Comparison of ENCODE assay signal across 14 cellular contexts in genomic region chr5:111043712-111044506, GRCh38. TPM values are rescaled to one million over a fixed set of nuclear protein-coding genes. Genes with fewer than 3 reads are reported as not detected.
DNase-seq lines count a peak whose midpoint lies in the region; ATAC-seq lines count a peak whose summit lies in the region.
"Had no signal": no experiment of that assay in that cellular context is flagged by ENCODE, and none has a peak within 500 bp of the region (broad histone marks: within the 10 kb centered on the region; RNA-seq: fewer than 3 reads in every experiment).

No MANE protein-coding gene starts in this region.

- H3K27me3 Mint-ChIP-seq in activated T-helper 1 cell treated with anti-CD3 and anti-CD28 coated beads, Interleukin-12 subunit alpha, Interleukin-12 subunit beta, Interleukin-2, Interleukin-4 antibody, amounts not matched to agents 30 ng/mL and 10 ng/mL and 1 ng/mL, durations not matched to agents 14 hours and 24 hours and 36 hours (ENCODE audit: insufficient read depth), result peaks cover 4% of the 10 kb centered on the region

- intact Hi-C loops in activated T-helper 1 cell treated with anti-CD3 and anti-CD28 coated beads, Interleukin-12 subunit alpha, Interleukin-12 subunit beta, Interleukin-2, Interleukin-4 antibody, amounts not matched to agents 30 ng/mL and 10 ng/mL and 1 ng/mL, durations not matched to agents 14 hours and 24 hours and 36 hours (cut with micrococcal nuclease), result no loop called here

- no peaks in the 10 kb centered on the region for H3K4me1 Mint-ChIP-seq in activated T-helper 1 cell treated with anti-CD3 and anti-CD28 coated beads, Interleukin-12 subunit alpha, Interleukin-12 subunit beta, Interleukin-2, Interleukin-4 antibody, amounts not matched to agents 30 ng/mL and 10 ng/mL and 1 ng/mL, durations not matched to agents 14 hours and 24 hours and 36 hours (ENCODE audit: low read depth)
- H3K4me1 Mint-ChIP-seq: T-helper 17 cell had no signal

- ATAC-seq in GM21825 (IDR thresholded peaks at IDR 0.05; ENCODE audit: unreplicated experiment), result no peak
- no peak for ATAC-seq in HG02798 (IDR thresholded peaks at IDR 0.05; ENCODE audit: poor library complexity, unreplicated experiment)
- ATAC-seq: right cardiac atrium, T-helper 17 cell had no signal

- H3K4me3 Mint-ChIP-seq in activated T-helper 1 cell treated with anti-CD3 and anti-CD28 coated beads, Interleukin-12 subunit alpha, Interleukin-12 subunit beta, Interleukin-2, Interleukin-4 antibody, amounts not matched to agents 30 ng/mL and 10 ng/mL and 1 ng/mL, durations not matched to agents 14 hours and 24 hours and 36 hours, result no peak overlapping the region
- H3K4me3 Mint-ChIP-seq: T-helper 17 cell had no signal

- no peaks in the 10 kb centered on the region for H3K36me3 Mint-ChIP-seq in activated T-helper 1 cell treated with anti-CD3 and anti-CD28 coated beads, Interleukin-12 subunit alpha, Interleukin-12 subunit beta, Interleukin-2, Interleukin-4 antibody, amounts not matched to agents 30 ng/mL and 10 ng/mL and 1 ng/mL, durations not matched to agents 14 hours and 24 hours and 36 hours (ENCODE audit: low read depth)

- no peak overlapping the region for H3K27ac Mint-ChIP-seq in activated T-helper 1 cell treated with anti-CD3 and anti-CD28 coated beads, Interleukin-12 subunit alpha, Interleukin-12 subunit beta, Interleukin-2, Interleukin-4 antibody, amounts not matched to agents 30 ng/mL and 10 ng/mL and 1 ng/mL, durations not matched to agents 14 hours and 24 hours and 36 hours
- H3K27ac Mint-ChIP-seq: T-helper 17 cell had no signal

- no peaks in the 10 kb centered on the region for H3K9me3 Mint-ChIP-seq in activated T-helper 1 cell treated with anti-CD3 and anti-CD28 coated beads, Interleukin-12 subunit alpha, Interleukin-12 subunit beta, Interleukin-2, Interleukin-4 antibody, amounts not matched to agents 30 ng/mL and 10 ng/mL and 1 ng/mL, durations not matched to agents 14 hours and 24 hours and 36 hours

- DNase-seq in EH (ENCODE audit: low read depth), result peak; percentile 32
- peak; percentile 53 for DNase-seq in NCI-H2107 (lab: John Stamatoyannopoulos, UW)
- peak; percentile 14 for DNase-seq in amniotic epithelial cell (ENCODE audit: low read depth)
- DNase-seq in iPS DF 4.7 (ENCODE audit: extremely low read depth, low spot score), result peak; percentile 3
- no peak for DNase-seq in activated T-helper 1 cell treated with anti-CD3 and anti-CD28 coated beads, Interleukin-12 subunit alpha, Interleukin-12 subunit beta, Interleukin-2, Interleukin-4 antibody, amounts not matched to agents 30 ng/mL and 10 ng/mL and 1 ng/mL, durations not matched to agents 14 hours and 24 hours and 36 hours (ENCODE audit: low spot score)
- DNase-seq in SIG-M5 treated with dmso at 0.1 percent for 504 hours (lab: John Stamatoyannopoulos, UW; ENCODE audit: unreplicated experiment), result no peak
- DNase-seq: activated gamma-delta T cell, C1 segment of cervical spinal cord, esophagus squamous epithelium, right cardiac atrium, T-helper 17 cell had no signal

RNA-seq across cellular contexts. Expression of gene TSLP, which starts 27.6 kb away (rescaled TPM):
- total RNA-seq in activated T-helper 1 cell treated with anti-CD3 and anti-CD28 coated beads, Interleukin-12 subunit alpha, Interleukin-12 subunit beta, Interleukin-2, Interleukin-4 antibody, amounts not matched to agents 30 ng/mL and 10 ng/mL and 1 ng/mL, durations not matched to agents 14 hours and 24 hours and 36 hours, result 0.17 and 0.47 TPM in 2 replicates
- total RNA-seq: cerebellum, T-helper 17 cell had no signal

RNA-seq across cellular contexts. Expression of gene WDR36, which starts 48.2 kb away (rescaled TPM):
- total RNA-seq in activated T-helper 1 cell treated with anti-CD3 and anti-CD28 coated beads, Interleukin-12 subunit alpha, Interleukin-12 subunit beta, Interleukin-2, Interleukin-4 antibody, amounts not matched to agents 30 ng/mL and 10 ng/mL and 1 ng/mL, durations not matched to agents 14 hours and 24 hours and 36 hours, result 82.5 and 85.7 TPM in 2 replicates

Comparison
In these comparisons a context has a peak if more than half of its experiments do, and no peak if none do; other contexts are left out.
1. DNase-seq: peak in EH (single experiment), NCI-H2107 (single experiment), amniotic epithelial cell (single experiment) and iPS DF 4.7 (single experiment); none in activated T-helper 1 cell treated with anti-CD3 and anti-CD28 coated beads, Interleukin-12 subunit alpha, Interleukin-12 subunit beta, Interleukin-2, Interleukin-4 antibody, amounts not matched to agents 30 ng/mL and 10 ng/mL and 1 ng/mL, durations not matched to agents 14 hours and 24 hours and 36 hours (single experiment) and SIG-M5 treated with dmso at 0.1 percent for 504 hours (single experiment).